Comparison of ENCODE assay signal across 8 cellular contexts in genomic region chr14:102323102-102323501, GRCh38. TPM values are rescaled to one million over a fixed set of nuclear protein-coding genes. Genes with fewer than 3 reads are reported as not detected.
A peak's percentile ranks its signal among the peaks of the same experiment; 100 is the strongest.
DNase-seq lines count a peak whose midpoint lies in the region; ATAC-seq and TF ChIP-seq lines count a peak whose summit lies in the region.

No MANE protein-coding gene starts in this region.

- ATAC-seq in Right ventricle myocardium inferior (no peak), HG02642 (IDR thresholded peaks at IDR 0.05; ENCODE audit: poor library complexity, unreplicated experiment) (no peak), GM18517 (IDR thresholded peaks at IDR 0.05; ENCODE audit: unreplicated experiment) (no peak)

- peak overlapping the region; percentile 72 for H3K27ac Mint-ChIP-seq in osteocyte (ENCODE audit: unreplicated experiment)

- no peaks in the 10 kb centered on the region for H3K9me3 Mint-ChIP-seq in osteocyte (ENCODE audit: unreplicated experiment)

- TF ChIP-seq CTCF in NB4 (IDR thresholded peaks at IDR 0.05; ENCODE audit: low read depth, low read length) = peak; percentile 80
- TF ChIP-seq CTCF in WI38 (IDR thresholded peaks at IDR 0.05; ENCODE audit: low read depth, low read length) = peak; percentile 58
- peak; percentile 71 for TF ChIP-seq CTCF in fibroblast of villous mesenchyme (IDR thresholded peaks at IDR 0.05; ENCODE audit: insufficient read depth, low read depth, low read length)
- peak; percentile 78 for TF ChIP-seq CTCF in osteocyte (IDR thresholded peaks at IDR 0.05)

- H3K4me3 Mint-ChIP-seq in osteocyte (ENCODE audit: unreplicated experiment) = peak overlapping the region; percentile 35

- peaks cover 4% of the 10 kb centered on the region for H3K36me3 Mint-ChIP-seq in osteocyte (ENCODE audit: unreplicated experiment)

- DNase-seq in Right ventricle myocardium inferior (ENCODE audit: missing footprints) (peak; percentile 74), cardiac septum (ENCODE audit: low spot score) (no peak), NB4 (ENCODE audit: low read depth) (peak; percentile 76), fibroblast of villous mesenchyme (ENCODE audit: low read depth) (peak; percentile 84), osteocyte (ENCODE audit: extremely low spot score, unreplicated experiment) (peak; percentile 90)

- no peak overlapping the region for H3K4me3 ChIP-seq in NB4 (ENCODE audit: low read depth, low read length)
- H3K4me3 ChIP-seq in WI38 (ENCODE audit: low read depth, low read length) = no peak overlapping the region
- H3K4me3 ChIP-seq in fibroblast of villous mesenchyme (ENCODE audit: low read depth, low read length) = no peak overlapping the region

- H3K27me3 Mint-ChIP-seq in osteocyte (ENCODE audit: unreplicated experiment) = no peaks in the 10 kb centered on the region

- peaks cover 29% of the 10 kb centered on the region for H3K4me1 Mint-ChIP-seq in osteocyte (ENCODE audit: unreplicated experiment)

- no peak for TF ChIP-seq POLR2A in NB4 (IDR thresholded peaks at IDR 0.05; ENCODE audit: extremely low read depth, insufficient read length)

- intact Hi-C loops in Right ventricle myocardium inferior (cut with DNase I) (no loop called here), cardiac septum (cut with DNase I) (loop anchor here (5.0 kb wide), 1 partner anchor 39 kb away; the partner anchor contains the start of genes CINP and TECPR2)

RNA-seq across cellular contexts. Expression of gene ZNF839, which starts 3.6 kb away (rescaled TPM):
- 7.6 TPM for total RNA-seq in Right ventricle myocardium inferior
- total RNA-seq in cardiac septum = 10.2 TPM
- total RNA-seq in fibroblast of villous mesenchyme = 8.7 and 9.5 TPM in 2 replicates
- total RNA-seq in osteocyte = 9.3 and 10.1 TPM in 2 replicates

RNA-seq across cellular contexts. Expression of gene MOK, which starts 18.1 kb away (rescaled TPM):
- 9.4 TPM for total RNA-seq in Right ventricle myocardium inferior
- 9.5 TPM for total RNA-seq in cardiac septum
- 12.9 and 16.0 TPM in 2 replicates for total RNA-seq in fibroblast of villous mesenchyme
- total RNA-seq in osteocyte = 5.8 and 9.5 TPM in 2 replicates

RNA-seq across cellular contexts. Expression of gene CINP, which starts 39.6 kb away (rescaled TPM):
- total RNA-seq in Right ventricle myocardium inferior (31.1 TPM), cardiac septum (24.5 TPM), fibroblast of villous mesenchyme (50.3 and 51.8 TPM in 2 replicates), osteocyte (26.9 and 30.7 TPM in 2 replicates)

RNA-seq across cellular contexts. Expression of gene TECPR2, which starts 39.6 kb away (rescaled TPM):
- 19.4 TPM for total RNA-seq in Right ventricle myocardium inferior
- 28.0 TPM for total RNA-seq in cardiac septum
- total RNA-seq in fibroblast of villous mesenchyme = 18.0 and 19.9 TPM in 2 replicates
- 26.9 and 32.9 TPM in 2 replicates for total RNA-seq in osteocyte
